ENCODE assay signal across 25 cellular contexts in genomic region chr15:69316281-69316680, GRCh38.
"Had no signal": no experiment of that assay in that cellular context is flagged by ENCODE, and none has a peak within 500 bp of the region (broad histone marks: within the 10 kb centered on the region; RNA-seq: fewer than 3 reads in every experiment).

No MANE protein-coding gene starts in this region.

- H3K4me3 ChIP-seq: adrenal gland, ascending aorta, coronary artery, dorsolateral prefrontal cortex, left lung, lung, mucosa of descending colon, prostate gland, testis, vagina had no signal

- H3K9me3 ChIP-seq: adrenal gland, ascending aorta, left lung, mucosa of descending colon, prostate gland, testis, vagina had no signal

- H3K4me1 ChIP-seq: ascending aorta, prostate gland, testis, vagina had no signal

- H3K36me3 ChIP-seq: adrenal gland, ascending aorta, brain microvascular endothelial cell, left lung, prostate gland, vagina, WERI-Rb-1 had no signal

- FAIRE-seq: frontal cortex had no signal

- H3K27ac ChIP-seq: ascending aorta, brain microvascular endothelial cell, coronary artery, dorsolateral prefrontal cortex, left lung, prostate gland, testis, vagina, WERI-Rb-1 had no signal

- DNase-seq: activated CD4-positive, alpha-beta T cell treated with anti-CD3 and anti-CD28 coated beads for 48 hours; activated CD4-positive, alpha-beta T cell treated with anti-CD3 and anti-CD28 coated beads, Interleukin-2, amount 50 U/mL, for 48 hours; activated CD8-positive, alpha-beta memory T cell treated with anti-CD3 and anti-CD28 coated beads for 24 hours; activated effector memory CD4-positive, alpha-beta T cell treated with Interleukin-2 at 50 U/mL for 16 hours; activated naive CD4-positive, alpha-beta T cell treated with Interleukin-2 at 50 U/mL for 16 hours; brain microvascular endothelial cell; dorsolateral prefrontal cortex; effector memory CD4-positive, alpha-beta T cell; left lung; mesendoderm; right cardiac atrium; stimulated activated CD4-positive, alpha-beta T cell treated with anti-CD3 and anti-CD28 coated beads, Interleukin-4, amount 100 ng/mL, for 1 hour; stimulated activated naive CD8-positive, alpha-beta T cell treated with anti-CD3 and anti-CD28 coated beads, Interleukin-15, Interleukin-2, amounts not matched to agents 100 U/mL and 50 U/mL, for 24 hours; SW 1271; T-helper 9 cell; testis; WERI-Rb-1 had no signal
